ENCODE assay signal across 8 cellular contexts in the genomic region with DNA sequence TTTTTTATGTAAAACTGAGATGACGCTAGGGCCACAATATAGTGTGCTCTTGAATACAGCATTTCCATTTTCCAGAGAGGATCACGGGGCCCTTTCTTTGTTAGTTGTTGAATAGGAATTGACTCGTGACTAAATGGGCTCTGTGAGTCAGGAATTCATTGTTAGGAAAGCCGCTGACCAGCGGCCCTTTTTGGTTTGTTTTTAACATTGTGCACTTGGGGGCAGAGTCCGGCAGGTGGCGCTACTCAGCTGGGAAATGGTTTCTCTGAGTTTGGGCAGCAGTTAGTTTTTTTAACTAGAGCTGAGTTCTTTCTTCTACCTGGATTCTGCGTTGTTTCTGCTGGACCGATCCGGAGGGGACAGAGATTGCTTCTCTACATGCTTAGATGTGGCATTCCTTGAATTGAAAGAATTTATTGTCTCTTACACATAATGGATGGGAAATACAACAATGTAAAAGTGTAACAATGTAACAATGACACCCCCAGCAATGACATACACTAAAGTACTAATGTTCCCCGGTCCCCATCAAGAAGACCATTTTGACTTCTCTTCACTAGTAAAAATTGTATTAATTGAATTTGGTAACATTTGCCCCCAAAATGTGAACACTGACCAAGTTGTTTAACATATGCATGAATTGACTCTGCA.
DNase-seq lines count a peak whose midpoint lies in the region; ATAC-seq and TF ChIP-seq lines count a peak whose summit lies in the region.

No MANE protein-coding gene starts in this region.

- H3K36me3 Mint-ChIP-seq in HFFc6 (ENCODE audit: low read depth) = no peaks in the 10 kb centered on the region
- no peaks in the 10 kb centered on the region for H3K36me3 Mint-ChIP-seq in stimulated activated naive B cell treated with anti-CD40 and anti-IgM and Interleukin-4, amounts not matched to agents 10 μg/mL and 1 μg/mL and 100 μg/mL, for 72 hours

- TF ChIP-seq POLR2A in NB4 (IDR thresholded peaks at IDR 0.05; ENCODE audit: extremely low read depth, insufficient read length) = no peak
- TF ChIP-seq POLR2A in lower leg skin (IDR thresholded peaks at IDR 0.05) = no peak

- H3K27ac Mint-ChIP-seq in HFFc6 = no peak overlapping the region
- H3K27ac Mint-ChIP-seq in stimulated activated naive B cell treated with anti-CD40 and anti-IgM and Interleukin-4, amounts not matched to agents 10 μg/mL and 1 μg/mL and 100 μg/mL, for 72 hours = no peak overlapping the region

- peak; percentile 34 to 58 for ATAC-seq in stimulated activated naive B cell treated with anti-CD40 and anti-IgM and Interleukin-4, amounts not matched to agents 10 μg/mL and 1 μg/mL and 100 μg/mL, for 72 hours (replicated peaks)

- peak; percentile 85 for TF ChIP-seq CTCF in HFFc6 (IDR thresholded peaks at IDR 0.05)
- TF ChIP-seq CTCF in NB4 (IDR thresholded peaks at IDR 0.05; ENCODE audit: low read depth, low read length) = peak; percentile 90
- no peak for TF ChIP-seq CTCF in lower leg skin (IDR thresholded peaks at IDR 0.05)

- no peak overlapping the region for H3K4me3 Mint-ChIP-seq in HFFc6
- H3K4me3 Mint-ChIP-seq in stimulated activated naive B cell treated with anti-CD40 and anti-IgM and Interleukin-4, amounts not matched to agents 10 μg/mL and 1 μg/mL and 100 μg/mL, for 72 hours = no peak overlapping the region

- H3K4me3 ChIP-seq in NB4 (ENCODE audit: low read depth, low read length) = no peak overlapping the region
- no peak overlapping the region for H3K4me3 ChIP-seq in lower leg skin (ENCODE audit: low read depth, poor library complexity, severe bottlenecking)

- DNase-seq in NCI-H2107 treated with DMSO at 0.1 percent for 48 hours (lab: John Stamatoyannopoulos, UW; ENCODE audit: unreplicated experiment) (peak; percentile 5), NCI-H2107 (lab: John Stamatoyannopoulos, UW) (no peak), HFFc6 (peak; percentile 13), NB4 (ENCODE audit: low read depth) (peak; percentile 54), T-helper 9 cell (peak; percentile 25), cerebellum (ENCODE audit: low spot score) (peak; percentile 35), lower leg skin (ENCODE audit: low spot score in 2 of 2) (peak; percentile 33 to 87)
- no peak for DNase-seq in stimulated activated naive B cell treated with anti-CD40 and anti-IgM and Interleukin-4, amounts not matched to agents 10 μg/mL and 1 μg/mL and 100 μg/mL, for 72 hours

- intact Hi-C loops in lower leg skin (cut with DNase I; ENCODE audit: low total_unique reads) = no loop called here

- peaks cover 7% of the 10 kb centered on the region; the same call in 1 of the 2 replicates for H3K9me3 Mint-ChIP-seq in HFFc6
- no peaks in the 10 kb centered on the region for H3K9me3 Mint-ChIP-seq in stimulated activated naive B cell treated with anti-CD40 and anti-IgM and Interleukin-4, amounts not matched to agents 10 μg/mL and 1 μg/mL and 100 μg/mL, for 72 hours

- 14 to 18% methylated on average over 11 of the region's 11 CpGs for WGBS in lower leg skin, 2 donors

- no peaks in the 10 kb centered on the region for H3K27me3 Mint-ChIP-seq in HFFc6 (ENCODE audit: insufficient read depth)
- H3K27me3 Mint-ChIP-seq in stimulated activated naive B cell treated with anti-CD40 and anti-IgM and Interleukin-4, amounts not matched to agents 10 μg/mL and 1 μg/mL and 100 μg/mL, for 72 hours = no peaks in the 10 kb centered on the region

- no peaks in the 10 kb centered on the region for H3K4me1 Mint-ChIP-seq in HFFc6 (ENCODE audit: low read depth)
- peaks cover 0 to 6% of the 10 kb centered on the region in 2 donors for H3K4me1 Mint-ChIP-seq in stimulated activated naive B cell treated with anti-CD40 and anti-IgM and Interleukin-4, amounts not matched to agents 10 μg/mL and 1 μg/mL and 100 μg/mL, for 72 hours

Comparison
In these comparisons a context has a peak if more than half of its experiments do, and no peak if none do; other contexts are left out.
1. DNase-seq: peak in NCI-H2107 treated with DMSO at 0.1 percent for 48 hours (single experiment), HFFc6 (single experiment), NB4 (single experiment), T-helper 9 cell (single experiment), cerebellum (single experiment) and lower leg skin (2 of 2); none in NCI-H2107 (single experiment) and stimulated activated naive B cell treated with anti-CD40 and anti-IgM and Interleukin-4, amounts not matched to agents 10 μg/mL and 1 μg/mL and 100 μg/mL, for 72 hours (single experiment).
2. CTCF ChIP-seq: peak in HFFc6 (single experiment) and NB4 (single experiment); none in lower leg skin (0 of 3).